8 cellular contexts compared by ENCODE assay signal in the genomic region with DNA sequence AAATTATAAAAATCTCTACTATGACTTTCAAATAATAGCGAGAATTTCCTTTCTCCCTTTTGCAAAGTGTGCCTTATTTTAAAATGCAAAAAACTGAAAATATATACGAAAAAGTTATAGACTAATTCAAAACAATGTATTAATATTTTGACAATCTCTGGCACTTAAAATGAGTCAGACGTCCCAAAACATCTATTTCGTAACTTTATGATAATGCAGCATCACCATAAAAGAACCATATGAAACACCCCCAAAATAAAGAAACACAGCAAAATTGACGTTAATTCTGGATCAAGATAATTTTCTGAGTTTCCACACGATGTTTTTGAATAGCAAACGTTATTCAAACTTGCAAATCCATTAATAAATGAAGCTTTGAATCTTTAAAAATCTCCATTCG. TPM values are rescaled to one million over a fixed set of nuclear protein-coding genes. Genes with fewer than 3 reads are reported as not detected.
DNase-seq lines count a peak whose midpoint lies in the region; ATAC-seq and TF ChIP-seq lines count a peak whose summit lies in the region.

No MANE protein-coding gene starts in this region.

- H3K4me1 Mint-ChIP-seq in naive thymus-derived CD4-positive, alpha-beta T cell: peaks cover 43 to 78% (median 65%) of the 10 kb centered on the region in 7 donors

- H3K36me3 ChIP-seq in KMS-11 (ENCODE audit: insufficient read depth): no peaks in the 10 kb centered on the region
- peaks cover 0 to 9% (median 0%) of the 10 kb centered on the region in 3 experiments for H3K36me3 ChIP-seq in naive thymus-derived CD4-positive, alpha-beta T cell (ENCODE audit: control insufficient read depth in 2 of 3, insufficient read depth in 3 of 3, low read length in 3 of 3)

- H3K79me2 ChIP-seq in KMS-11 (ENCODE audit: insufficient read depth, low read depth): peaks cover 68% of the 10 kb centered on the region

- H3K9ac ChIP-seq in KMS-11: peak overlapping the region; percentile 94

- H2AFZ ChIP-seq in KMS-11 (ENCODE audit: low read depth): no peak overlapping the region

- H3K27me3 Mint-ChIP-seq in naive thymus-derived CD4-positive, alpha-beta T cell: no peaks in the 10 kb centered on the region

- no peaks in the 10 kb centered on the region for H3K27me3 ChIP-seq in KMS-11 (ENCODE audit: insufficient read depth, low read depth)
- H3K27me3 ChIP-seq in naive thymus-derived CD4-positive, alpha-beta T cell (ENCODE audit: control insufficient read depth in 2 of 2, insufficient read depth in 2 of 2, low read length in 2 of 2): no peaks in the 10 kb centered on the region

- H3K9me3 Mint-ChIP-seq in naive thymus-derived CD4-positive, alpha-beta T cell: peaks cover 0 to 1% (median 0%) of the 10 kb centered on the region in 11 donors

- peaks cover 0 to 6% (median 0%) of the 10 kb centered on the region in 5 donors for H3K36me3 Mint-ChIP-seq in naive thymus-derived CD4-positive, alpha-beta T cell

- peak overlapping the region; percentile 85 for H3K4me2 ChIP-seq in KMS-11

- H3K4me3 ChIP-seq in AG09309 (ENCODE audit: control insufficient read depth, low read depth, low read length) (peak overlapping the region; percentile 61), KMS-11 (IDR thresholded peaks at IDR 0.05; ENCODE audit: insufficient read depth, low read depth, low read length) (peak overlapping the region; percentile 22), choroid plexus epithelial cell (ENCODE audit: low read depth, low read length) (peak overlapping the region; percentile 78)
- peak overlapping the region; percentile 88 for H3K4me3 ChIP-seq in naive thymus-derived CD4-positive, alpha-beta T cell (ENCODE audit: low read length)

- H3K4me3 Mint-ChIP-seq in naive thymus-derived CD4-positive, alpha-beta T cell: peak overlapping the region; percentile 95 to 100 (median 98)

- peaks cover 18% of the 10 kb centered on the region for H4K20me1 ChIP-seq in KMS-11 (ENCODE audit: insufficient read depth)

- peak overlapping the region; percentile 81; the same call in 1 of the 2 replicates for H3K27ac ChIP-seq in KMS-11
- H3K27ac ChIP-seq in naive thymus-derived CD4-positive, alpha-beta T cell (ENCODE audit: low read depth, low read length): peak overlapping the region; percentile 93

- H3K27ac Mint-ChIP-seq in naive thymus-derived CD4-positive, alpha-beta T cell: peak overlapping the region; percentile 30 to 100 (median 97)

- DNase-seq in AG09309 (ENCODE audit: low read depth) (no peak), choroid plexus epithelial cell (ENCODE audit: low read depth) (peak; percentile 19), dedifferentiated amniotic fluid mesenchymal stem cell (ENCODE audit: extremely low spot score) (no peak), SKM-1 treated with dmso at 0.1 percent for 144 hours (lab: John Stamatoyannopoulos, UW; ENCODE audit: unreplicated experiment) (no peak)
- DNase-seq in naive thymus-derived CD4-positive, alpha-beta T cell: no peak

- no peaks in the 10 kb centered on the region for H3K9me3 ChIP-seq in naive thymus-derived CD4-positive, alpha-beta T cell (ENCODE audit: control insufficient read depth in 2 of 3, low read length in 3 of 3)

- POLR2A ChIA-PET in naive thymus-derived CD4-positive, alpha-beta T cell (lab: Charles Lee): interaction anchor here (0.8 to 2.5 kb wide), 8 partner anchors 10 to 344 kb away, joined by 3 to 32 read pairs (median 4); a partner anchor contains a TSS

- H3K4me1 ChIP-seq in KMS-11 (ENCODE audit: low read depth, poor library complexity, severe bottlenecking): peaks cover 38% of the 10 kb centered on the region
- H3K4me1 ChIP-seq in naive thymus-derived CD4-positive, alpha-beta T cell (ENCODE audit: control insufficient read depth in 2 of 2, insufficient read depth in 2 of 2, low read length in 2 of 2): peaks cover 9 to 26% of the 10 kb centered on the region in 2 donors

- TF ChIP-seq CTCF in AG09309 (IDR thresholded peaks at IDR 0.05; ENCODE audit: control insufficient read depth, insufficient read depth, low read depth, low read length, missing control alignments) (no peak), KMS-11 (conservative IDR thresholded peaks at IDR 0.05; ENCODE audit: low read depth, low read length) (no peak), choroid plexus epithelial cell (conservative IDR thresholded peaks at IDR 0.05; ENCODE audit: low read depth, low read length) (no peak)

- no peak for ATAC-seq in naive thymus-derived CD4-positive, alpha-beta T cell
- no peak for ATAC-seq in HG03354 (IDR thresholded peaks at IDR 0.05; ENCODE audit: poor library complexity, severe bottlenecking, unreplicated experiment)
- ATAC-seq in HG02981 (IDR thresholded peaks at IDR 0.05; ENCODE audit: unreplicated experiment): no peak

- intact Hi-C loops in naive thymus-derived CD4-positive, alpha-beta T cell (cut with micrococcal nuclease): loop anchor here (2.0 to 10.0 kb wide), 4 partner anchors 824 to 1752 kb away; a partner anchor contains a TSS

- CTCF ChIA-PET in naive thymus-derived CD4-positive, alpha-beta T cell (lab: Charles Lee): interaction anchor here (1.8 kb wide), 1 partner anchor 8 kb away, joined by 7 read pairs; no protein-coding TSS in a partner anchor

RNA-seq across cellular contexts. Expression of a gene that starts 1.0 kb away (rescaled TPM):
- total RNA-seq in naive thymus-derived CD4-positive, alpha-beta T cell: 10 to 100 TPM; 51.0 to 91.5 (median 63.6) TPM
- polyA plus RNA-seq in naive thymus-derived CD4-positive, alpha-beta T cell: 10 to 100 TPM; 25.4 to 34.7 TPM

RNA-seq across cellular contexts. Expression of a gene that starts 15.7 kb away (rescaled TPM):
- total RNA-seq in naive thymus-derived CD4-positive, alpha-beta T cell: 10 to 100 TPM; 19.4 to 36.6 (median 28.7) TPM
- polyA plus RNA-seq in naive thymus-derived CD4-positive, alpha-beta T cell: 10 to 100 TPM; 25.0 to 27.6 TPM

Comparison
In these comparisons a context has a peak if more than half of its experiments do, and no peak if none do; other contexts are left out.
1. H3K4me3 ChIP-seq: peak in every context shown above with its lines; median percentile 88 in naive thymus-derived CD4-positive, alpha-beta T cell; 78 in choroid plexus epithelial cell; 61 in AG09309; 22 in KMS-11.